8 cellular contexts compared by ENCODE assay signal in the genomic region with DNA sequence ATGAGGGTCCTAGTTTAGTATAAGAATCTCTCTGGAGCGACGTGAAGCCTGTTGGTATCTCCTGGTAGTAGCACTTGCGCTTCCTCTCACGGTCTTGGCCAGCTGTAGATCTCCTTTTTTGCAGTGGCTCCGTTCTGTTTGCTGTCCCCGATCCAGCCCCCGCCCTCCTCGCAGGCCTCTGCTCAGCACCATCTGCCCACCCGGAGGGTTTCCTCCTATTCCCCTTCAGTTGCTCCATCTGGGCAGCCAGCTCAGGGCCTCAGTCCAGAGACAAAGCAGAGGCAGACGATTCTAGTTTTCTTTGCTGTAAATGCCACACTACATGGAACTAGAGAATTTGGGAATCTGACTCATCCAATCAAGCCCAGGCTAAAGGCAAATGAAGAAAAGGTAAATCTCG.
DNase-seq lines count a peak whose midpoint lies in the region; ATAC-seq and TF ChIP-seq lines count a peak whose summit lies in the region.
"Had no signal": no experiment of that assay in that cellular context is flagged by ENCODE, and none has a peak within 500 bp of the region (broad histone marks: within the 10 kb centered on the region; RNA-seq: fewer than 3 reads in every experiment).

No MANE protein-coding gene starts in this region.

- H3K9ac ChIP-seq in HUES64 (ENCODE audit: low read depth, low read length) (peak overlapping the region; percentile 38; the same call in 1 of the 2 replicates), adipocyte (ENCODE audit: low read length) (peak overlapping the region; percentile 22), iPS-20b (ENCODE audit: low read depth, low read length) (peak overlapping the region; percentile 44; the same call in 1 of the 2 replicates)

- TF ChIP-seq CTCF in thoracic aorta (IDR thresholded peaks at IDR 0.05) = no peak

- H3K36me3 ChIP-seq in HUES64 (ENCODE audit: insufficient read depth, low read length) (no peaks in the 10 kb centered on the region), adipocyte (ENCODE audit: control insufficient read depth, insufficient read depth, low read length, severe bottlenecking) (no peaks in the 10 kb centered on the region), iPS-20b (ENCODE audit: insufficient read depth, low read depth, low read length) (no peaks in the 10 kb centered on the region), thoracic aorta (no peaks in the 10 kb centered on the region)

- ATAC-seq in thoracic aorta (ENCODE audit: insufficient number of reproducible peaks, low FRiP score, low read depth) = no peak

- DNase-seq in adipocyte (ENCODE audit: low read depth) (peak; percentile 55), thoracic aorta (ENCODE audit: low spot score) (no peak), NCI-H510A treated with DMSO at 0.1 percent for 48 hours (lab: John Stamatoyannopoulos, UW) (no peak), NCI-H128 (lab: John Stamatoyannopoulos, UW; ENCODE audit: unreplicated experiment) (no peak)
- DNase-seq in effector CD8-positive, alpha-beta T cell (lab: John Stamatoyannopoulos, UW) = no peak
- DNase-seq: activated CD4-positive, alpha-beta T cell treated with anti-CD3 and anti-CD28 coated beads for 1 hour had no signal

- WGBS in HUES64 = 15% methylated on average over 11 of the region's 11 CpGs

- H3K4me1 ChIP-seq in HUES64 (ENCODE audit: insufficient read depth, low read length) (peaks cover 45% of the 10 kb centered on the region), adipocyte (ENCODE audit: control insufficient read depth, insufficient read depth, low read length) (peaks cover 25% of the 10 kb centered on the region), iPS-20b (ENCODE audit: insufficient read depth, low read length) (peaks cover 42% of the 10 kb centered on the region), thoracic aorta (ENCODE audit: control insufficient read depth in 1 of 2, low read depth in 2 of 2) (no peaks in the 10 kb centered on the region)

- H3K27ac ChIP-seq in HUES64 (ENCODE audit: low read depth, low read length) (peak overlapping the region; percentile 67), iPS-20b (ENCODE audit: low read length) (peak overlapping the region; percentile 26), thoracic aorta (peak overlapping the region; percentile 26 to 35)

- H3K27me3 ChIP-seq in HUES64 (ENCODE audit: insufficient read depth, low read length) (no peaks in the 10 kb centered on the region), adipocyte (replicated peaks; ENCODE audit: control insufficient read depth, insufficient read depth, low read length) (no peaks in the 10 kb centered on the region), iPS-20b (ENCODE audit: insufficient read depth, low read length) (no peaks in the 10 kb centered on the region), thoracic aorta (replicated peaks; ENCODE audit: insufficient read depth) (no peaks in the 10 kb centered on the region)

- H3K4me3 ChIP-seq in HUES64 (ENCODE audit: low read length) = peak overlapping the region; percentile 11
- H3K4me3 ChIP-seq in adipocyte (ENCODE audit: low read length) = peak overlapping the region; percentile 61
- H3K4me3 ChIP-seq in iPS-20b (ENCODE audit: low read length) = peak overlapping the region; percentile 54
- H3K4me3 ChIP-seq in thoracic aorta = peak overlapping the region; percentile 65

- H3K9me3 ChIP-seq in HUES64 (ENCODE audit: insufficient read depth, low read depth, low read length) (no peaks in the 10 kb centered on the region), adipocyte (ENCODE audit: control insufficient read depth, low read length) (no peaks in the 10 kb centered on the region), iPS-20b (ENCODE audit: insufficient read depth, low read depth, low read length) (no peaks in the 10 kb centered on the region), thoracic aorta (no peaks in the 10 kb centered on the region)

Comparison
In these comparisons a context has a peak if more than half of its experiments do, and no peak if none do; other contexts are left out.
1. H3K4me3 ChIP-seq: peak in every context shown above with its lines; median percentile 65 in thoracic aorta; 61 in adipocyte; 54 in iPS-20b; 11 in HUES64.